21 cellular contexts compared by ENCODE assay signal in the genomic region with DNA sequence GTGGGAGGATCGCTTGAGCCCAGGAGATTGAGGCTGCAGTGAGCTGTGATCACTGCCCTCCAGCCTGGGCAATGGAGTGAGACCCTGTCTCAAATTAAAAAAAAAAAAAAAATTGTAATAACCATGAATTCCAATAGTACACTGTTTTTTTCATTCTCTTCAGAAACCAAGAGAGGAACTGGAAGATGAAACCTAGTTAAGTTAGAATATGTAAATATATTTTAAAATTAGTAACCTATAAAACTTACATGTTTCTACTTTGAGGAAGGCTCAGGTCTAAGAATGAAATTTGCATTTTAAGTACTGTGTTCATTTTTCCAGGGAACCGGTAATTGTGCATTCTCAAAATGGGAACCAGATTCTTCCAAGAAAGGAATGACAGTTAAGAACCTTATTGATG. TPM values are rescaled to one million over a fixed set of nuclear protein-coding genes. Genes with fewer than 3 reads are reported as not detected.
DNase-seq lines count a peak whose midpoint lies in the region; ATAC-seq and TF ChIP-seq lines count a peak whose summit lies in the region.
"Had no signal": no experiment of that assay in that cellular context is flagged by ENCODE, and none has a peak within 500 bp of the region (broad histone marks: within the 10 kb centered on the region; RNA-seq: fewer than 3 reads in every experiment).

No MANE protein-coding gene starts in this region.

- no peaks in the 10 kb centered on the region for H3K4me1 ChIP-seq in Caco-2
- H3K4me1 ChIP-seq: prostate gland had no signal

- H3K27me3 ChIP-seq in Caco-2 (replicated peaks; ENCODE audit: control insufficient read depth, insufficient read depth, low read length) = no peaks in the 10 kb centered on the region
- H3K27me3 ChIP-seq: hepatocyte, spleen had no signal

- H3K4me3 Mint-ChIP-seq in T-cell (no peak overlapping the region), Caco-2 (ENCODE audit: unreplicated experiment) (no peak overlapping the region)
- H3K4me3 Mint-ChIP-seq: endodermal cell; nephron progenitor cell; stimulated activated effector memory CD8-positive, alpha-beta T cell treated with anti-CD3 and anti-CD28 coated beads, Interleukin-12 subunit alpha, Interleukin-12 subunit beta, amount 100 ng/mL, for 72 hours had no signal

- CTCF ChIA-PET in T-cell (lab: Charles Lee) = no interaction called here
- CTCF ChIA-PET in Caco-2 (lab: Charles Lee) = no interaction called here

- no peaks in the 10 kb centered on the region for H3K27me3 Mint-ChIP-seq in T-cell
- H3K27me3 Mint-ChIP-seq in Caco-2 (ENCODE audit: insufficient read depth, unreplicated experiment) = no peaks in the 10 kb centered on the region

- BruUV-seq in Caco-2 (replicated peaks; lab: Mats Ljungman, UMichigan) = no TSS peak

- H3K4me1 Mint-ChIP-seq in T-cell (no peaks in the 10 kb centered on the region), Caco-2 (ENCODE audit: low read depth, unreplicated experiment) (no peaks in the 10 kb centered on the region)
- H3K4me1 Mint-ChIP-seq: endodermal cell; nephron progenitor cell; stimulated activated effector memory CD8-positive, alpha-beta T cell treated with anti-CD3 and anti-CD28 coated beads, Interleukin-12 subunit alpha, Interleukin-12 subunit beta, amount 100 ng/mL, for 72 hours had no signal

- no peak overlapping the region for H3K27ac Mint-ChIP-seq in T-cell
- H3K27ac Mint-ChIP-seq in Caco-2 (ENCODE audit: unreplicated experiment) = no peak overlapping the region
- H3K27ac Mint-ChIP-seq: endodermal cell; nephron progenitor cell; stimulated activated effector memory CD8-positive, alpha-beta T cell treated with anti-CD3 and anti-CD28 coated beads, Interleukin-12 subunit alpha, Interleukin-12 subunit beta, amount 100 ng/mL, for 72 hours had no signal

- H3K9me3 Mint-ChIP-seq in T-cell (no peaks in the 10 kb centered on the region), Caco-2 (ENCODE audit: unreplicated experiment) (no peaks in the 10 kb centered on the region)
- H3K9me3 Mint-ChIP-seq: endodermal cell; nephron progenitor cell; stimulated activated effector memory CD8-positive, alpha-beta T cell treated with anti-CD3 and anti-CD28 coated beads, Interleukin-12 subunit alpha, Interleukin-12 subunit beta, amount 100 ng/mL, for 72 hours had no signal

- peak; percentile 47 for DNase-seq in germinal center (ENCODE audit: low spot score)
- no peak for DNase-seq in T1000 (lab: John Stamatoyannopoulos, UW)
- DNase-seq in T-cell = no peak
- DNase-seq in NCI-H226 = no peak
- DNase-seq in Caco-2 = no peak
- DNase-seq: activated gamma-delta T cell treated with Interleukin-2 at 50 U/mL for 16 hours, anterior cingulate cortex, GDM1, kidney, NCI-H1105, NCI-H2171 treated with DMSO at 0.1 percent for 48 hours, nephron progenitor cell, spleen, trophoblast cell had no signal

- intact Hi-C loops in Caco-2 (cut with micrococcal nuclease; ENCODE audit: unreplicated experiment) = no loop called here

- peak; percentile 53 for ATAC-seq in GM18520 (IDR thresholded peaks at IDR 0.05; ENCODE audit: unreplicated experiment)
- peak; percentile 53 for ATAC-seq in GM21786 (IDR thresholded peaks at IDR 0.05; ENCODE audit: unreplicated experiment)
- peak; percentile 69 for ATAC-seq in HG03108 (IDR thresholded peaks at IDR 0.05; ENCODE audit: unreplicated experiment)
- no peak for ATAC-seq in T-cell (replicated peaks in 1 of 4)
- ATAC-seq: stimulated activated effector memory CD8-positive, alpha-beta T cell treated with anti-CD3 and anti-CD28 coated beads, Interleukin-12 subunit alpha, Interleukin-12 subunit beta, amount 100 ng/mL, for 72 hours had no signal

- POLR2A ChIA-PET in T-cell (lab: Charles Lee) = interaction anchor here in 1 of 2 donors (0.6 kb wide), 1 partner anchor 301 kb away, joined by 3 read pairs; no protein-coding TSS in a partner anchor
- POLR2A ChIA-PET in Caco-2 (lab: Charles Lee) = no interaction called here

- H3K36me3 ChIP-seq in Caco-2 (ENCODE audit: control insufficient read depth, insufficient read depth, low read length) = no peaks in the 10 kb centered on the region; the same call in 1 of the 2 replicates
- H3K36me3 ChIP-seq: prostate gland had no signal

- no peak overlapping the region for H3K4me3 ChIP-seq in Caco-2 (ENCODE audit: low read depth, low read length)
- H3K4me3 ChIP-seq: hepatocyte, prostate gland, spleen had no signal

- no peaks in the 10 kb centered on the region for H3K9me3 ChIP-seq in Caco-2
- H3K9me3 ChIP-seq: prostate gland, spleen had no signal

- H3K36me3 Mint-ChIP-seq in T-cell (peaks cover 28% of the 10 kb centered on the region), Caco-2 (ENCODE audit: insufficient read depth, unreplicated experiment) (peaks cover 52% of the 10 kb centered on the region)

- TF ChIP-seq CTCF in Caco-2 (IDR thresholded peaks at IDR 0.05; ENCODE audit: insufficient read depth in 1 of 2, low read depth in 1 of 2, low read length in 1 of 2, severe bottlenecking in 1 of 2, unreplicated experiment in 1 of 2) = no peak

RNA-seq across cellular contexts. Expression of gene KNTC1, which starts 18.8 kb away (rescaled TPM):
- 10 to 100 TPM; 26.2 to 35.7 (median 29.2) TPM for total RNA-seq in T-cell
- total RNA-seq in Caco-2 (2022) = 55.8 and 57.0 TPM in 2 replicates

RNA-seq across cellular contexts. Expression of gene RSRC2, which starts 19.1 kb away (rescaled TPM):
- total RNA-seq in T-cell (100 to 1,000 TPM in 3 of 5 donors, 10 to 100 TPM in 2; 92.8 to 237 (median 108) TPM), Caco-2 (2022) (77.9 and 79.0 TPM in 2 replicates)

RNA-seq across cellular contexts. Expression of gene ZCCHC8, which starts 45.1 kb away (rescaled TPM):
- total RNA-seq in T-cell (10 to 100 TPM; 41.9 to 49.5 (median 45.3) TPM), Caco-2 (2022) (37.5 and 40.1 TPM in 2 replicates)

Comparison
In these comparisons a context has a peak if more than half of its experiments do, and no peak if none do; other contexts are left out.
1. ATAC-seq: peak in GM18520 (single experiment), GM21786 (single experiment) and HG03108 (single experiment); none in T-cell (0 of 4).